Comparison of ENCODE assay signal across 1 cellular context in the genomic region with DNA sequence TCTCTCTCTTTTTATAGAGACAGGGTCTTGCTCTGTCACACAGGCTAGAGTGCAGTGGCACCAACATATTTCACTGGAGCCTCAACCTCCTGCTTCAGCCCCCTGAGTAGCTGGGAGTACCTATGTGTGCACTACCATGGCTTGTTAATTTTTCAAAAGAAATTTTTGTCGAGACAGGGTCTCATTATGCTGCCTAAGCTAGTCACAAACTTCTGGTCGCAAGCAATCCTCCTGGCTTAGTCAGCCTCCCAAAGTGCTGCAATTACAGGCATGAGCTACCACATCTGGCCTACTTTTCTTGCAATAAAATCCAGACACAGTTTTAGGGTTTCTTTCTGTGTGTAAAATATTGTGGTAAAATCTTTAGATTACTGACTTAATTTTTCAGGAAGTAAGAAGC.
TF ChIP-seq lines count a peak whose summit lies in the region.

No MANE protein-coding gene starts in this region.

TF ChIP-seq in WTC11, 78 proteins besides CTCF, POLR2A, EP300 and RAD21 (continued from another document):
- TF ChIP-seq SMAD3 (CRISPR knock-in tag; IDR thresholded peaks at IDR 0.05; ENCODE audit: borderline replicate concordance) (no peak), KAT7 (CRISPR knock-in tag; IDR thresholded peaks at IDR 0.05; ENCODE audit: borderline replicate concordance) (no peak)
TF ChIP-seq in WTC11: peak in this region for 0.
